ENCODE assay signal across 7 cellular contexts in genomic region chr12:9798008-9798619, GRCh38. TPM values are rescaled to one million over a fixed set of nuclear protein-coding genes. Genes with fewer than 3 reads are reported as not detected.
DNase-seq lines count a peak whose midpoint lies in the region; ATAC-seq, FAIRE-seq and TF ChIP-seq lines count a peak whose summit lies in the region.

No MANE protein-coding gene starts in this region.

- peak; percentile 93 for ATAC-seq in HG02623 (IDR thresholded peaks at IDR 0.05; ENCODE audit: unreplicated experiment)
- peak; percentile 84 for ATAC-seq in activated CD4-positive, alpha-beta T cell treated with anti-CD3 and anti-CD28 coated beads for 36 hours

- H3K9me3 ChIP-seq in effector memory CD4-positive, alpha-beta T cell (ENCODE audit: control insufficient read depth, low read length): no peaks in the 10 kb centered on the region
- H3K9me3 ChIP-seq in neural cell (ENCODE audit: low read length) (no peaks in the 10 kb centered on the region), uterus (no peaks in the 10 kb centered on the region)

- H3K27me3 ChIP-seq in effector memory CD4-positive, alpha-beta T cell (replicated peaks; ENCODE audit: control insufficient read depth, insufficient read depth, low read length, poor library complexity, severe bottlenecking): no peaks in the 10 kb centered on the region
- H3K27me3 ChIP-seq in neural cell (ENCODE audit: insufficient read depth, low read depth, low read length): no peaks in the 10 kb centered on the region
- H3K27me3 ChIP-seq in uterus: no peaks in the 10 kb centered on the region

- peak overlapping the region; percentile 17 for H3K4me3 Mint-ChIP-seq in activated CD4-positive, alpha-beta T cell treated with anti-CD3 and anti-CD28 coated beads for 36 hours

- DNase-seq in GM18507 (ENCODE audit: extremely low spot score, insufficient read length, low read depth) (no peak), NCI-H1417 (lab: John Stamatoyannopoulos, UW) (peak; percentile 5 to 87 (median 58)), uterus (no peak)
- DNase-seq in activated CD4-positive, alpha-beta T cell treated with anti-CD3 and anti-CD28 coated beads for 36 hours: peak; percentile 81
- DNase-seq in effector memory CD4-positive, alpha-beta T cell: peak; percentile 46 to 48 (median 46)

- no peaks in the 10 kb centered on the region for H3F3A ChIP-seq in neural cell (ENCODE audit: insufficient read depth, low read length, poor library complexity, severe bottlenecking)

- FAIRE-seq in GM18507 (lab: Jason Lieb, UNC): peak; percentile 98

- CTCF ChIA-PET in activated CD4-positive, alpha-beta T cell treated with anti-CD3 and anti-CD28 coated beads for 36 hours (lab: Charles Lee): interaction anchor here (0.6 to 10.7 kb wide), 26 partner anchors 9 to 342 kb away, joined by 3 to 804 read pairs (median 3); partner anchors contain the start of genes CD69, CLEC2A, CLEC2B and CLEC2D

- peak overlapping the region; percentile 56 for H3K27ac Mint-ChIP-seq in activated CD4-positive, alpha-beta T cell treated with anti-CD3 and anti-CD28 coated beads for 36 hours

- no peaks in the 10 kb centered on the region for H3K36me3 ChIP-seq in effector memory CD4-positive, alpha-beta T cell (ENCODE audit: control insufficient read depth, insufficient read depth, low read length)
- H3K36me3 ChIP-seq in neural cell (ENCODE audit: insufficient read depth, low read length) (no peaks in the 10 kb centered on the region), uterus (no peaks in the 10 kb centered on the region)

- intact Hi-C loops in activated CD4-positive, alpha-beta T cell treated with anti-CD3 and anti-CD28 coated beads for 36 hours (cut with DNase I, micrococcal nuclease): loop anchor here (1.0 to 5.0 kb wide), 3 partner anchors 48 to 466 kb away; no protein-coding TSS in a partner anchor
- intact Hi-C loops in uterus (cut with DNase I; ENCODE audit: low total_unique reads): no loop called here

- H3K27ac ChIP-seq in effector memory CD4-positive, alpha-beta T cell (ENCODE audit: insufficient read depth, low read length, poor library complexity, severe bottlenecking): no peak overlapping the region
- H3K27ac ChIP-seq in neural cell (ENCODE audit: low read length) (no peak overlapping the region), uterus (no peak overlapping the region)

- no peaks in the 10 kb centered on the region for H3K9me2 ChIP-seq in neural cell (ENCODE audit: insufficient read depth, low read length)

- H3K36me3 Mint-ChIP-seq in activated CD4-positive, alpha-beta T cell treated with anti-CD3 and anti-CD28 coated beads for 36 hours (ENCODE audit: low read depth): no peaks in the 10 kb centered on the region

- H3K4me2 ChIP-seq in neural cell (ENCODE audit: low read length): no peak overlapping the region

- H4K20me1 ChIP-seq in neural cell (ENCODE audit: insufficient read depth): no peaks in the 10 kb centered on the region

- POLR2A ChIA-PET in activated CD4-positive, alpha-beta T cell treated with anti-CD3 and anti-CD28 coated beads for 36 hours (lab: Charles Lee): interaction anchor here (0.6 to 6.2 kb wide), 4 partner anchors 40 to 149 kb away, joined by 3 to 191 read pairs (median 10); partner anchors contain the start of genes CD69 and CLEC2D

- peak; percentile 49 for TF ChIP-seq RAD21 in neural cell (conservative IDR thresholded peaks at IDR 0.05)

- H2AFZ ChIP-seq in neural cell (ENCODE audit: low read depth, low read length): no peak overlapping the region

- H3K9ac ChIP-seq in neural cell (ENCODE audit: low read length): no peak overlapping the region

- no peak overlapping the region for H3K4me3 ChIP-seq in effector memory CD4-positive, alpha-beta T cell (ENCODE audit: insufficient read depth, low read depth, low read length, poor library complexity, severe bottlenecking)
- H3K4me3 ChIP-seq in neural cell (ENCODE audit: low read length) (no peak overlapping the region), uterus (no peak overlapping the region)

- H3K27me3 Mint-ChIP-seq in activated CD4-positive, alpha-beta T cell treated with anti-CD3 and anti-CD28 coated beads for 36 hours: no peaks in the 10 kb centered on the region

- peak; percentile 37 for TF ChIP-seq CTCF in neural cell (IDR thresholded peaks at IDR 0.05; ENCODE audit: poor library complexity, severe bottlenecking)
- TF ChIP-seq CTCF in uterus (IDR thresholded peaks at IDR 0.05): peak in 3 of 4 experiments; percentile 17 to 42 (median 39)

- no peak for TF ChIP-seq POLR2A in uterus (IDR thresholded peaks at IDR 0.05)

- peaks cover 43% of the 10 kb centered on the region for H3K4me1 ChIP-seq in effector memory CD4-positive, alpha-beta T cell (ENCODE audit: control insufficient read depth, insufficient read depth, low read length, poor library complexity, severe bottlenecking)
- H3K4me1 ChIP-seq in uterus: no peaks in the 10 kb centered on the region

- H3K4me1 Mint-ChIP-seq in activated CD4-positive, alpha-beta T cell treated with anti-CD3 and anti-CD28 coated beads for 36 hours: peaks cover 41% of the 10 kb centered on the region

- H3K9me3 Mint-ChIP-seq in activated CD4-positive, alpha-beta T cell treated with anti-CD3 and anti-CD28 coated beads for 36 hours (ENCODE audit: low read depth): no peaks in the 10 kb centered on the region

- no peak for TF ChIP-seq EP300 in neural cell (conservative IDR thresholded peaks at IDR 0.05; ENCODE audit: poor library complexity, severe bottlenecking)

- H3K79me2 ChIP-seq in neural cell (replicated peaks; ENCODE audit: insufficient read depth, low read length): no peaks in the 10 kb centered on the region

TF ChIP-seq in neural cell, 6 proteins besides CTCF, POLR2A, EP300 and RAD21:
- TF ChIP-seq REST (IDR thresholded peaks at IDR 0.05; ENCODE audit: borderline replicate concordance): no peak
- TF ChIP-seq TAF1 (IDR thresholded peaks at IDR 0.05; ENCODE audit: low read depth): no peak
- TF ChIP-seq POLR2AphosphoS5 (IDR thresholded peaks at IDR 0.05): no peak
- peak; percentile 43 for TF ChIP-seq SMC3 (conservative IDR thresholded peaks at IDR 0.05; ENCODE audit: poor library complexity)
- no peak for TF ChIP-seq MXI1 (conservative IDR thresholded peaks at IDR 0.05; ENCODE audit: poor library complexity, severe bottlenecking)
- TF ChIP-seq EZH2 (IDR thresholded peaks at IDR 0.05; ENCODE audit: borderline replicate concordance, insufficient read depth, low read length, poor library complexity, severe bottlenecking): no peak
TF ChIP-seq in neural cell: peak in this region for 1.

RNA-seq across cellular contexts. Expression of gene KLRF1, which starts 29.2 kb away (rescaled TPM):
- total RNA-seq in activated CD4-positive, alpha-beta T cell treated with anti-CD3 and anti-CD28 coated beads for 36 hours: not detected
- not detected in 2 replicates for polyA plus RNA-seq in neural cell
- polyA minus RNA-seq in neural cell: not detected in 2 replicates
- total RNA-seq in uterus: 1 to 10 TPM in 1 of 4 donors, under 1 TPM in 1, not detected in 2; 0.35 to 1.5 TPM

RNA-seq across cellular contexts. Expression of gene CD69, which starts 37.4 kb away (rescaled TPM):
- total RNA-seq in activated CD4-positive, alpha-beta T cell treated with anti-CD3 and anti-CD28 coated beads for 36 hours: 100 to 1,000 TPM in 1 of 2 experiments, 10 to 100 TPM in 1; 97.9 to 127 TPM
- polyA plus RNA-seq in neural cell: 0.70 and 0.72 TPM in 2 replicates
- 1.7 and 2.4 TPM in 2 replicates for polyA minus RNA-seq in neural cell
- 10 to 100 TPM in 1 of 4 donors, 1 to 10 TPM in 2, under 1 TPM in 1; 0.88 to 10.2 (median 2.9) TPM for total RNA-seq in uterus

Comparison
In these comparisons a context has a peak if more than half of its experiments do, and no peak if none do; other contexts are left out.
1. DNase-seq: peak in NCI-H1417 (3 of 3), activated CD4-positive, alpha-beta T cell treated with anti-CD3 and anti-CD28 coated beads for 36 hours (single experiment) and effector memory CD4-positive, alpha-beta T cell (3 of 3); none in GM18507 (single experiment) and uterus (0 of 2).
2. RNA of gene CD69, which starts 37.4 kb away (total RNA-seq): 97.9 to 127 TPM in activated CD4-positive, alpha-beta T cell treated with anti-CD3 and anti-CD28 coated beads for 36 hours; 0.88 to 10.2 TPM in uterus; every median in the first group is over 4 times any median in the second.